8 cellular contexts compared by ENCODE assay signal in the genomic region with DNA sequence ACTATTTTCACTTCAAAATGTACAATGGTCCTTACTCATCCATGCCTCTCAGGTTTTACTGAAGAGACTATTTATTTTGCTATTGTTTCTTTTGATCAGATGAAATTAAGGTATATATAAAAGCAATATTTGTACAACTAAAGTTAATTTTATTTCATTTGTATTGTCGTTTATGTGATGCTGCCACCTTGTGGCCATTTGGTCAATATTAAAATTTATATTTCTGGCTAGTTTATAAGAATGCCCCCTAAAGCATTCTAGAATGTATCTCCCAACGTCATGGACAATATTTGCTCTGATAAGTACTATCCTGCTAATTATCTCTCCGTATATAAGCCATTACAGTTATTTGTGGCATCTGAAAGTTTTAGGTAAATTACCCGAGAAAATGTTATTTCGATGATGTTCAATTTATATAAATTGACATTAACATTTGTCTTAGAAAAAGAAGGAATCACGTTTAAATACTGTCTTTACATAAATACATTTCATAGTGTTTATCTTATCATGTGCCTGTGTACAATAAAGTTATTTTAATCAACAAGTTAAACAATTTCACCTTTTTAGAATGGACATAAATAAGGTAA.
DNase-seq lines count a peak whose midpoint lies in the region; ATAC-seq and TF ChIP-seq lines count a peak whose summit lies in the region.
"Had no signal": no experiment of that assay in that cellular context is flagged by ENCODE, and none has a peak within 500 bp of the region (broad histone marks: within the 10 kb centered on the region; RNA-seq: fewer than 3 reads in every experiment).

No MANE protein-coding gene starts in this region.

- H3K4me1 ChIP-seq in lung (ENCODE audit: control insufficient read depth in 2 of 2, insufficient read depth in 2 of 2, low read length in 2 of 2) = no peaks in the 10 kb centered on the region
- H3K4me1 ChIP-seq: SJCRH30 had no signal

- ATAC-seq in lung (ENCODE audit: insufficient read depth, low FRiP score) (no peak), GM21576 (IDR thresholded peaks at IDR 0.05; ENCODE audit: unreplicated experiment) (no peak)

- WGBS in lung, 2 donors = 37 to 41% methylated on average over 6 of the region's 6 CpGs

- peak; percentile 45 for TF ChIP-seq CTCF in LNCaP clone FGC (IDR thresholded peaks at IDR 0.05; ENCODE audit: control insufficient read depth, extremely low read depth, insufficient read depth)
- TF ChIP-seq CTCF in astrocyte of the spinal cord (IDR thresholded peaks at IDR 0.05; ENCODE audit: low read depth, low read length) = peak; percentile 36
- TF ChIP-seq CTCF in lung (IDR thresholded peaks at IDR 0.05; ENCODE audit: control extremely low read depth, extremely low read depth) = peak; percentile 6

- CTCF ChIA-PET in HEK293T (lab: Yijun Ruan, JAX) = interaction anchor here (1.4 kb wide), 1 partner anchor 1098 kb away, joined by 5 read pairs; no protein-coding TSS in a partner anchor

- H3K9me3 ChIP-seq in lung (ENCODE audit: control insufficient read depth in 2 of 2, insufficient read depth in 1 of 2, low read length in 1 of 2) = no peaks in the 10 kb centered on the region
- H3K9me3 ChIP-seq: SJCRH30 had no signal

- DNase-seq in ELR (ENCODE audit: low read depth) = peak; percentile 50
- DNase-seq in LNCaP clone FGC (ENCODE audit: low read depth) = no peak
- peak; percentile 32 for DNase-seq in astrocyte of the spinal cord (ENCODE audit: low read depth, low spot score)
- no peak for DNase-seq in lung (ENCODE audit: low spot score)
- DNase-seq in HEK293T (ENCODE audit: extremely low spot score) = no peak
- DNase-seq in central memory CD4-positive, alpha-beta T cell = no peak

- POLR2A ChIA-PET in HEK293T (lab: Yijun Ruan, JAX) = no interaction called here

- no peak overlapping the region for H3K27ac ChIP-seq in lung (ENCODE audit: low read depth in 1 of 2, low read length in 1 of 2)
- H3K27ac ChIP-seq: SJCRH30 had no signal

- H3K36me3 ChIP-seq in lung (ENCODE audit: control insufficient read depth in 2 of 2, insufficient read depth in 2 of 2, low read length in 2 of 2) = no peaks in the 10 kb centered on the region
- H3K36me3 ChIP-seq: SJCRH30 had no signal

- in situ Hi-C loops in astrocyte of the spinal cord (cut with HindIII; ENCODE audit: low sequenced_read_pairs) = no loop called here

- no peaks in the 10 kb centered on the region for H3K27me3 ChIP-seq in lung (ENCODE audit: control insufficient read depth, insufficient read depth)
- H3K27me3 ChIP-seq: SJCRH30 had no signal

- H3K4me3 ChIP-seq in LNCaP clone FGC (ENCODE audit: low read depth, low read length) = no peak overlapping the region
- no peak overlapping the region for H3K4me3 ChIP-seq in astrocyte of the spinal cord (ENCODE audit: low read depth, low read length)
- no peak overlapping the region for H3K4me3 ChIP-seq in lung
- H3K4me3 ChIP-seq: SJCRH30 had no signal

TF ChIP-seq in HEK293T, 16 proteins besides CTCF, POLR2A, EP300 and RAD21:
- TF ChIP-seq SUZ12 (IDR thresholded peaks at IDR 0.05) = no peak
TF ChIP-seq in HEK293T: peak in this region for 0.

Comparison
In these comparisons a context has a peak if more than half of its experiments do, and no peak if none do; other contexts are left out.
1. DNase-seq: peak in ELR (single experiment) and astrocyte of the spinal cord (single experiment); none in LNCaP clone FGC (single experiment), lung (single experiment), HEK293T (single experiment) and central memory CD4-positive, alpha-beta T cell (single experiment).
2. Peak in every context shown above with its lines, with median percentiles within 50 percentile points of each other: CTCF ChIP-seq.